9 cellular contexts compared by ENCODE assay signal in genomic region chr3:120780977-120781376, GRCh38. TPM values are rescaled to one million over a fixed set of nuclear protein-coding genes. Genes with fewer than 3 reads are reported as not detected.
A peak's percentile ranks its signal among the peaks of the same experiment; 100 is the strongest.
DNase-seq lines count a peak whose midpoint lies in the region; ATAC-seq, FAIRE-seq and TF ChIP-seq lines count a peak whose summit lies in the region.
"Had no signal": no experiment of that assay in that cellular context is flagged by ENCODE, and none has a peak within 500 bp of the region (broad histone marks: within the 10 kb centered on the region; RNA-seq: fewer than 3 reads in every experiment).

No MANE protein-coding gene starts in this region.

- peak; percentile 12 for DNase-seq in GM19239 (ENCODE audit: insufficient read length, low spot score)
- peak; percentile 70 for DNase-seq in T1000 (lab: John Stamatoyannopoulos, UW)
- DNase-seq in iPS-NIHi11 (ENCODE audit: low spot score) = no peak
- no peak for DNase-seq in effector memory CD4-positive, alpha-beta T cell
- DNase-seq in A673 (ENCODE audit: low spot score) = no peak
- DNase-seq in stimulated activated CD4-positive, alpha-beta T cell treated with anti-CD3 and anti-CD28 coated beads, Interleukin-4, amount 100 ng/mL, for 24 hours = no peak

- peaks cover 14% of the 10 kb centered on the region for H3K36me3 ChIP-seq in skeletal muscle satellite cell (ENCODE audit: insufficient read depth, low read length)
- H3K36me3 ChIP-seq in effector memory CD4-positive, alpha-beta T cell (ENCODE audit: control insufficient read depth, insufficient read depth, low read length) = peaks cover 17% of the 10 kb centered on the region
- peaks cover 3% of the 10 kb centered on the region for H3K36me3 ChIP-seq in A673 (ENCODE audit: insufficient read depth, low read length, poor library complexity, severe bottlenecking)

- peak overlapping the region; percentile 15 for H3K9ac ChIP-seq in skeletal muscle satellite cell (ENCODE audit: low read depth, low read length)

- H3K27ac ChIP-seq in effector memory CD4-positive, alpha-beta T cell (ENCODE audit: insufficient read depth, low read length, poor library complexity, severe bottlenecking) = no peak overlapping the region
- H3K27ac ChIP-seq in A673 (ENCODE audit: low read depth, low read length, poor library complexity, severe bottlenecking) = no peak overlapping the region
- H3K27ac ChIP-seq: epithelial cell of prostate had no signal

- CTCF ChIA-PET in A673 (lab: Charles Lee) = no interaction called here

- intact Hi-C loops in A673 (cut with micrococcal nuclease; ENCODE audit: unreplicated experiment) = no loop called here

- H3K4me1 ChIP-seq in skeletal muscle satellite cell (ENCODE audit: control insufficient read depth, insufficient read depth, low read length) (peaks cover 21% of the 10 kb centered on the region), A673 (ENCODE audit: insufficient read depth, low read length, poor library complexity, severe bottlenecking) (no peaks in the 10 kb centered on the region)
- no peaks in the 10 kb centered on the region for H3K4me1 ChIP-seq in effector memory CD4-positive, alpha-beta T cell (ENCODE audit: control insufficient read depth, insufficient read depth, low read length, poor library complexity, severe bottlenecking)

- peak; percentile 92 for ATAC-seq in HG03025 (IDR thresholded peaks at IDR 0.05; ENCODE audit: low FRiP score, unreplicated experiment)

- no peaks in the 10 kb centered on the region for H3K27me3 ChIP-seq in skeletal muscle satellite cell (ENCODE audit: control insufficient read depth, insufficient read depth, low read length)
- H3K27me3 ChIP-seq in effector memory CD4-positive, alpha-beta T cell (replicated peaks; ENCODE audit: control insufficient read depth, insufficient read depth, low read length, poor library complexity, severe bottlenecking) = no peaks in the 10 kb centered on the region
- no peaks in the 10 kb centered on the region for H3K27me3 ChIP-seq in A673 (replicated peaks; ENCODE audit: insufficient read depth, low read depth, low read length, poor library complexity)

- H3K4me3 ChIP-seq in skeletal muscle satellite cell (ENCODE audit: low read length) (peak overlapping the region; percentile 58), A673 (ENCODE audit: low read depth, low read length, poor library complexity, severe bottlenecking) (no peak overlapping the region)
- H3K4me3 ChIP-seq in effector memory CD4-positive, alpha-beta T cell (ENCODE audit: insufficient read depth, low read depth, low read length, poor library complexity, severe bottlenecking) = no peak overlapping the region

- peak; percentile 91 for FAIRE-seq in GM19239 (lab: Jason Lieb, UNC)

- peak overlapping the region; percentile 78 for H3K4me2 ChIP-seq in skeletal muscle satellite cell (ENCODE audit: low read length)

- TF ChIP-seq CTCF in A673 (conservative IDR thresholded peaks at IDR 0.05; ENCODE audit: low read depth, low read length) = no peak

- BruUV-seq in A673 (replicated peaks; lab: Mats Ljungman, UMichigan) = no TSS peak

- POLR2A ChIA-PET in A673 (lab: Charles Lee; ENCODE audit: low non-redundant PET) = no interaction called here

- H3K9me3 ChIP-seq in skeletal muscle satellite cell (replicated peaks; ENCODE audit: low read length) (no peaks in the 10 kb centered on the region), A673 (ENCODE audit: low read depth, low read length, poor library complexity, severe bottlenecking) (no peaks in the 10 kb centered on the region)
- no peaks in the 10 kb centered on the region for H3K9me3 ChIP-seq in effector memory CD4-positive, alpha-beta T cell (ENCODE audit: control insufficient read depth, low read length)

RNA-seq across cellular contexts. Expression of gene GTF2E1, which starts 38.4 kb away (rescaled TPM):
- 11.7 and 13.8 TPM in 2 replicates for total RNA-seq in skeletal muscle satellite cell (2012; rRNA removed)
- 21.7 and 24.3 TPM in 2 replicates for total RNA-seq in A673 (2021)

RNA-seq across cellular contexts. Expression of gene RABL3, which starts 38.7 kb away (rescaled TPM):
- 16.2 and 16.6 TPM in 2 replicates for total RNA-seq in skeletal muscle satellite cell (2012; rRNA removed)
- 16.5 and 18.2 TPM in 2 replicates for total RNA-seq in A673 (2021)

Comparison
In these comparisons a context has a peak if more than half of its experiments do, and no peak if none do; other contexts are left out.
1. DNase-seq: peak in GM19239 (single experiment) and T1000 (single experiment); none in iPS-NIHi11 (single experiment), effector memory CD4-positive, alpha-beta T cell (0 of 3), A673 (single experiment) and stimulated activated CD4-positive, alpha-beta T cell treated with anti-CD3 and anti-CD28 coated beads, Interleukin-4, amount 100 ng/mL, for 24 hours (single experiment).